8 cellular contexts compared by ENCODE assay signal in genomic region chr12:10331642-10332239, GRCh38. TPM values are rescaled to one million over a fixed set of nuclear protein-coding genes. Genes with fewer than 3 reads are reported as not detected.
A peak's percentile ranks its signal among the peaks of the same experiment; 100 is the strongest.
DNase-seq lines count a peak whose midpoint lies in the region; ATAC-seq and TF ChIP-seq lines count a peak whose summit lies in the region.

No MANE protein-coding gene starts in this region.

- CTCF ChIA-PET in OCI-LY7 (lab: Charles Lee; ENCODE audit: unreplicated experiment): no interaction called here

- no peak overlapping the region; the same call in 1 of the 2 replicates for H3K4me2 ChIP-seq in OCI-LY7 (ENCODE audit: low read length)

- POLR2A ChIA-PET in OCI-LY7 (lab: Charles Lee): interaction anchor here (1.2 kb wide), 2 partner anchors 80 to 233 kb away, joined by 3 read pairs; no protein-coding TSS in a partner anchor

- TF ChIP-seq CTCF in OCI-LY7 (conservative IDR thresholded peaks at IDR 0.05; ENCODE audit: low read length): peak; percentile 96

- H3K9me2 ChIP-seq in OCI-LY7 (ENCODE audit: insufficient read depth, low read length): no peaks in the 10 kb centered on the region

- no peak for ATAC-seq in HG03565 (IDR thresholded peaks at IDR 0.05; ENCODE audit: unreplicated experiment)
- ATAC-seq in GM18502 (IDR thresholded peaks at IDR 0.05; ENCODE audit: poor library complexity, unreplicated experiment): no peak

- BruUV-seq in OCI-LY7 (replicated peaks; lab: Mats Ljungman, UMichigan): no TSS peak

- DNase-seq in COLO668 (lab: John Stamatoyannopoulos, UW; ENCODE audit: unreplicated experiment): peak; percentile 2
- DNase-seq in HPDE6-E6E7 (ENCODE audit: extremely low spot score): peak; percentile 67
- DNase-seq in OCI-LY7 (ENCODE audit: low spot score): peak; percentile 78
- DNase-seq in dermis microvascular lymphatic vessel endothelial cell (ENCODE audit: low read depth in 2 of 2): peak; percentile 56 to 67
- DNase-seq in medulla oblongata (ENCODE audit: extremely low spot score): peak; percentile 85
- no peak for DNase-seq in stimulated activated CD4-positive, alpha-beta T cell treated with anti-CD3 and anti-CD28 coated beads, Interleukin-15, amount 100 ng/mL, for 24 hours

- no peaks in the 10 kb centered on the region for H4K20me1 ChIP-seq in OCI-LY7 (ENCODE audit: insufficient read depth, low read length)

- H3K4me1 ChIP-seq in OCI-LY7 (ENCODE audit: insufficient read depth, low read length, poor library complexity, severe bottlenecking): peaks cover 10% of the 10 kb centered on the region

- no peak overlapping the region for H3K27ac ChIP-seq in OCI-LY7 (ENCODE audit: low read depth, low read length, poor library complexity, severe bottlenecking)

- H3K36me3 ChIP-seq in OCI-LY7 (ENCODE audit: insufficient read depth, low read length): no peaks in the 10 kb centered on the region; the same call in 1 of the 2 replicates

- H3K79me2 ChIP-seq in OCI-LY7 (ENCODE audit: insufficient read depth, low read depth, low read length): no peaks in the 10 kb centered on the region

- peak overlapping the region; percentile 19; the same call in 1 of the 2 replicates for H2AFZ ChIP-seq in OCI-LY7 (ENCODE audit: low read length)

- no peak overlapping the region for H3K4me3 ChIP-seq in OCI-LY7 (ENCODE audit: low read depth, low read length, poor library complexity, severe bottlenecking)

- peaks cover 21% of the 10 kb centered on the region; the same call in 1 of the 2 replicates for H3K9me3 ChIP-seq in OCI-LY7 (ENCODE audit: low read length)

- intact Hi-C loops in OCI-LY7 (cut with micrococcal nuclease; ENCODE audit: unreplicated experiment): loop anchor here (1.0 to 10.0 kb wide), 7 partner anchors 81 to 419 kb away; partner anchors contain the start of genes CLEC9A and STYK1

RNA-seq across cellular contexts. Expression of gene KLRD1, which starts 24.1 kb away (rescaled TPM):
- total RNA-seq in OCI-LY7 (2014; rRNA removed; shearing (Covaris generic)): under 0.01 and 0.03 TPM in 2 replicates
- total RNA-seq in OCI-LY7 (2022) (0.04 and 0.18 TPM in 2 replicates), dermis microvascular lymphatic vessel endothelial cell (under 0.01 and 0.13 TPM in 2 replicates)

RNA-seq across cellular contexts. Expression of gene KLRK1, which starts 58.1 kb away (rescaled TPM):
- 35.7 and 35.9 TPM in 2 replicates for total RNA-seq in OCI-LY7 (2014; rRNA removed; shearing (Covaris generic))
- total RNA-seq in OCI-LY7 (2022) (26.6 and 35.4 TPM in 2 replicates), dermis microvascular lymphatic vessel endothelial cell (not detected in 2 replicates)

Comparison
In these comparisons a context has a peak if more than half of its experiments do, and no peak if none do; other contexts are left out.
1. RNA of gene KLRK1, which starts 58.1 kb away (total RNA-seq): 26.6 to 35.9 TPM in OCI-LY7; not detected in dermis microvascular lymphatic vessel endothelial cell; every median in the first group is over 10 times any median in the second.